Comparison of ENCODE assay signal across 10 cellular contexts in genomic region chr11:3879967-3880542, GRCh38. TPM values are rescaled to one million over a fixed set of nuclear protein-coding genes. Genes with fewer than 3 reads are reported as not detected.
A peak's percentile ranks its signal among the peaks of the same experiment; 100 is the strongest.
DNase-seq lines count a peak whose midpoint lies in the region; ATAC-seq and TF ChIP-seq lines count a peak whose summit lies in the region.
"Had no signal": no experiment of that assay in that cellular context is flagged by ENCODE, and none has a peak within 500 bp of the region (broad histone marks: within the 10 kb centered on the region; RNA-seq: fewer than 3 reads in every experiment).

No MANE protein-coding gene starts in this region.

- no peaks in the 10 kb centered on the region for H3K27me3 Mint-ChIP-seq in CD8-positive, alpha-beta T cell (ENCODE audit: low read depth)

- H3K27ac ChIP-seq in CD8-positive, alpha-beta T cell (ENCODE audit: low read depth, low read length) = no peak overlapping the region
- peak overlapping the region; percentile 64 for H3K27ac ChIP-seq in OCI-LY1 (ENCODE audit: low read depth, low read length, poor library complexity, severe bottlenecking)
- peak overlapping the region; percentile 34 to 43 for H3K27ac ChIP-seq in left lung

- no peaks in the 10 kb centered on the region for H3K36me3 ChIP-seq in CD8-positive, alpha-beta T cell (ENCODE audit: insufficient read depth, low read length)
- H3K36me3 ChIP-seq in OCI-LY1 (ENCODE audit: insufficient read depth, low read length) (no peaks in the 10 kb centered on the region; the same call in 1 of the 2 replicates), left lung (no peaks in the 10 kb centered on the region)
- H3K36me3 ChIP-seq: adrenal gland had no signal

- no peaks in the 10 kb centered on the region for H3F3A ChIP-seq in OCI-LY1 (ENCODE audit: insufficient read depth, low read length)

- H3K4me1 Mint-ChIP-seq in CD8-positive, alpha-beta T cell (ENCODE audit: low read depth) = peaks cover 82% of the 10 kb centered on the region

- peaks cover 3% of the 10 kb centered on the region for H3K36me3 Mint-ChIP-seq in CD8-positive, alpha-beta T cell

- no peaks in the 10 kb centered on the region for H3K9me2 ChIP-seq in OCI-LY1 (ENCODE audit: low read depth, low read length)

- DNase-seq in CD8-positive, alpha-beta T cell = no peak
- DNase-seq in left lung (no peak), pons (ENCODE audit: low spot score) (no peak)
- DNase-seq: adrenal gland; stimulated activated naive CD4-positive, alpha-beta T cell had no signal

- no peak overlapping the region for H3K4me3 Mint-ChIP-seq in CD8-positive, alpha-beta T cell

- no peaks in the 10 kb centered on the region for H3K27me3 ChIP-seq in CD8-positive, alpha-beta T cell (ENCODE audit: insufficient read depth, low read length)
- H3K27me3 ChIP-seq in OCI-LY1 (ENCODE audit: insufficient read depth, low read length) = no peaks in the 10 kb centered on the region
- no peaks in the 10 kb centered on the region for H3K27me3 ChIP-seq in left lung
- H3K27me3 ChIP-seq: adrenal gland had no signal

- H3K9me3 Mint-ChIP-seq in CD8-positive, alpha-beta T cell = no peaks in the 10 kb centered on the region

- peak overlapping the region; percentile 82 for H3K27ac Mint-ChIP-seq in CD8-positive, alpha-beta T cell

- peaks cover 62% of the 10 kb centered on the region for H3K4me1 ChIP-seq in CD8-positive, alpha-beta T cell (ENCODE audit: insufficient read depth, low read length)
- H3K4me1 ChIP-seq in OCI-LY1 (ENCODE audit: insufficient read depth, low read length, severe bottlenecking) = peaks cover 62% of the 10 kb centered on the region
- H3K4me1 ChIP-seq in left lung = peaks cover 9 to 54% of the 10 kb centered on the region in 2 donors

- TF ChIP-seq CTCF in CD8-positive, alpha-beta T cell (IDR thresholded peaks at IDR 0.05) = no peak
- no peak for TF ChIP-seq CTCF in OCI-LY1 (IDR thresholded peaks at IDR 0.05; ENCODE audit: low read length)
- no peak for TF ChIP-seq CTCF in left lung (IDR thresholded peaks at IDR 0.05)

- H2AFZ ChIP-seq in OCI-LY1 (ENCODE audit: low read length) = no peak overlapping the region

- ATAC-seq in CD8-positive, alpha-beta T cell = no peak
- ATAC-seq in GM21390 (IDR thresholded peaks at IDR 0.05; ENCODE audit: unreplicated experiment) (peak; percentile 19), left lung (peak; percentile 83), SK-N-SH treated with all-trans-retinoic acid at 6 μM for 48 hours (no peak), HG03045 (IDR thresholded peaks at IDR 0.05; ENCODE audit: unreplicated experiment) (no peak), GM19328 (IDR thresholded peaks at IDR 0.05; ENCODE audit: unreplicated experiment) (no peak)

- intact Hi-C loops in CD8-positive, alpha-beta T cell (cut with DNase I, micrococcal nuclease) = loop anchor here in 1 of 2 experiments (5.0 kb wide), 1 partner anchor 33 kb away; no protein-coding TSS in a partner anchor
- intact Hi-C loops in left lung (cut with DNase I) = no loop called here

- POLR2A ChIA-PET in CD8-positive, alpha-beta T cell (lab: Charles Lee) = interaction anchor here (0.9 to 1.1 kb wide), 2 partner anchors 25 to 175 kb away, joined by 3 read pairs; partner anchors contain the start of gene STIM1

- H3K9ac ChIP-seq in OCI-LY1 (ENCODE audit: low read length) = no peak overlapping the region

- H3K4me3 ChIP-seq in CD8-positive, alpha-beta T cell (ENCODE audit: low read depth, low read length) = no peak overlapping the region
- H3K4me3 ChIP-seq in OCI-LY1 (ENCODE audit: low read depth, low read length, poor library complexity, severe bottlenecking) = no peak overlapping the region
- H3K4me3 ChIP-seq in left lung = no peak overlapping the region
- H3K4me3 ChIP-seq: adrenal gland had no signal

- H4K20me1 ChIP-seq in OCI-LY1 (ENCODE audit: insufficient read depth, low read length) = no peaks in the 10 kb centered on the region

- CTCF ChIA-PET in CD8-positive, alpha-beta T cell (lab: Charles Lee) = interaction anchor here (1.0 to 4.1 kb wide), 4 partner anchors 21 to 193 kb away, joined by 3 to 33 read pairs (median 8); partner anchors contain the start of gene STIM1

- peak overlapping the region; percentile 45; the same call in 1 of the 2 replicates for H3K4me2 ChIP-seq in OCI-LY1 (ENCODE audit: low read length)

- H3K9me3 ChIP-seq in CD8-positive, alpha-beta T cell (ENCODE audit: low read length) = no peaks in the 10 kb centered on the region
- H3K9me3 ChIP-seq in OCI-LY1 (ENCODE audit: low read length) (no peaks in the 10 kb centered on the region), left lung (no peaks in the 10 kb centered on the region)
- H3K9me3 ChIP-seq: adrenal gland had no signal

- peaks cover 50% of the 10 kb centered on the region for H3K79me2 ChIP-seq in OCI-LY1 (ENCODE audit: insufficient read depth, low read length)

TF ChIP-seq in SK-N-SH treated with all-trans-retinoic acid at 6 μM for 48 hours, 23 proteins besides CTCF, POLR2A, EP300 and RAD21:
- TF ChIP-seq ZC3H10 (CRISPR knock-in tag; IDR thresholded peaks at IDR 0.05) (no peak), ZNF8 (CRISPR knock-in tag; IDR thresholded peaks at IDR 0.05) (no peak), ZNF70 (CRISPR knock-in tag; IDR thresholded peaks at IDR 0.05) (no peak), TOX (CRISPR knock-in tag; IDR thresholded peaks at IDR 0.05; ENCODE audit: borderline replicate concordance) (no peak), RARB (CRISPR knock-in tag; IDR thresholded peaks at IDR 0.05) (no peak), CREB5 (CRISPR knock-in tag; IDR thresholded peaks at IDR 0.05; ENCODE audit: low read depth) (no peak), ZFP30 (CRISPR knock-in tag; IDR thresholded peaks at IDR 0.05) (no peak), ESRRG (CRISPR knock-in tag; IDR thresholded peaks at IDR 0.05) (no peak), ARNTL (CRISPR knock-in tag; IDR thresholded peaks at IDR 0.05; ENCODE audit: borderline replicate concordance, low read depth) (no peak), SNAI2 (CRISPR knock-in tag; IDR thresholded peaks at IDR 0.05) (no peak), PPARA (CRISPR knock-in tag; IDR thresholded peaks at IDR 0.05; ENCODE audit: borderline replicate concordance) (no peak)
- TF ChIP-seq, protein P1, sequence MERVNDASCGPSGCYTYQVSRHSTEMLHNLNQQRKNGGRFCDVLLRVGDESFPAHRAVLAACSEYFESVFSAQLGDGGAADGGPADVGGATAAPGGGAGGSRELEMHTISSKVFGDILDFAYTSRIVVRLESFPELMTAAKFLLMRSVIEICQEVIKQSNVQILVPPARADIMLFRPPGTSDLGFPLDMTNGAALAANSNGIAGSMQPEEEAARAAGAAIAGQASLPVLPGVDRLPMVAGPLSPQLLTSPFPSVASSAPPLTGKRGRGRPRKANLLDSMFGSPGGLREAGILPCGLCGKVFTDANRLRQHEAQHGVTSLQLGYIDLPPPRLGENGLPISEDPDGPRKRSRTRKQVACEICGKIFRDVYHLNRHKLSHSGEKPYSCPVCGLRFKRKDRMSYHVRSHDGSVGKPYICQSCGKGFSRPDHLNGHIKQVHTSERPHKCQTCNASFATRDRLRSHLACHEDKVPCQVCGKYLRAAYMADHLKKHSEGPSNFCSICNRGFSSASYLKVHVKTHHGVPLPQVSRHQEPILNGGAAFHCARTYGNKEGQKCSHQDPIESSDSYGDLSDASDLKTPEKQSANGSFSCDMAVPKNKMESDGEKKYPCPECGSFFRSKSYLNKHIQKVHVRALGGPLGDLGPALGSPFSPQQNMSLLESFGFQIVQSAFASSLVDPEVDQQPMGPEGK (CRISPR knock-in tag; IDR thresholded peaks at IDR 0.05; ENCODE audit: borderline replicate concordance) = no peak
- TF ChIP-seq, protein P2, sequence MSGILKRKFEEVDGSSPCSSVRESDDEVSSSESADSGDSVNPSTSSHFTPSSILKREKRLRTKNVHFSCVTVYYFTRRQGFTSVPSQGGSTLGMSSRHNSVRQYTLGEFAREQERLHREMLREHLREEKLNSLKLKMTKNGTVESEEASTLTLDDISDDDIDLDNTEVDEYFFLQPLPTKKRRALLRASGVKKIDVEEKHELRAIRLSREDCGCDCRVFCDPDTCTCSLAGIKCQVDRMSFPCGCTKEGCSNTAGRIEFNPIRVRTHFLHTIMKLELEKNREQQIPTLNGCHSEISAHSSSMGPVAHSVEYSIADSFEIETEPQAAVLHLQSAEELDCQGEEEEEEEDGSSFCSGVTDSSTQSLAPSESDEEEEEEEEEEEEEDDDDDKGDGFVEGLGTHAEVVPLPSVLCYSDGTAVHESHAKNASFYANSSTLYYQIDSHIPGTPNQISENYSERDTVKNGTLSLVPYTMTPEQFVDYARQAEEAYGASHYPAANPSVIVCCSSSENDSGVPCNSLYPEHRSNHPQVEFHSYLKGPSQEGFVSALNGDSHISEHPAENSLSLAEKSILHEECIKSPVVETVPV (CRISPR knock-in tag; IDR thresholded peaks at IDR 0.05) = no peak
TF ChIP-seq in SK-N-SH treated with all-trans-retinoic acid at 6 μM for 48 hours: peak in this region for 0.

RNA-seq across cellular contexts. Expression of gene STIM1, which starts 24.6 kb away (rescaled TPM):
- 10 to 100 TPM; 72.5 to 84.3 TPM for total RNA-seq in CD8-positive, alpha-beta T cell
- total RNA-seq in left lung = 10 to 100 TPM; 50.9 to 52.9 TPM

RNA-seq across cellular contexts. Expression of gene RHOG, which starts 39.3 kb away (rescaled TPM):
- total RNA-seq in CD8-positive, alpha-beta T cell = 100 to 1,000 TPM; 125 to 127 TPM
- 100 to 1,000 TPM in 1 of 2 donors, 10 to 100 TPM in 1; 57.1 to 109 TPM for total RNA-seq in left lung

Comparison
In these comparisons a context has a peak if more than half of its experiments do, and no peak if none do; other contexts are left out.
1. ATAC-seq: peak in GM21390 (single experiment) and left lung (single experiment); none in CD8-positive, alpha-beta T cell (single experiment), SK-N-SH treated with all-trans-retinoic acid at 6 μM for 48 hours (single experiment), HG03045 (single experiment) and GM19328 (single experiment).